20 cellular contexts compared by ENCODE assay signal in the genomic region with DNA sequence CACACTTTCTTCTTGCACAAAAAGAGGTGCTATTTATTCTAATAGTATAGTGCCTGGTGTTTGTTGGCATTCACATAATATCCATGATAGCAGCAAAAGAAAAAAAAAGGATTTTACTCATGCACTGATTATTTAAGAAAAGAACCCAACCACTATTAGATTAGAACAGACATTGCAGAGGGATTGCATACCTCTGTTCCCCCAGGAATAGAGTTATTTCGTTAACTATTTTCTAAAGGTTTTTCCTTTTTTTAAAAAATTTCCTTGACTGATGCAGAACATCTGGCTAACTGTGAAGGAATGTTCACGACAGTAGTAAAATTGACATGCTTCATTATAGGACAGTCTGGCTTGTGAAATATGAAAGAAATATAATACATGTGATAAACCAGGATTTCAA.
"Had no signal": no experiment of that assay in that cellular context is flagged by ENCODE, and none has a peak within 500 bp of the region (broad histone marks: within the 10 kb centered on the region; RNA-seq: fewer than 3 reads in every experiment).

No MANE protein-coding gene starts in this region.

- H3K9me3 ChIP-seq: esophagus squamous epithelium, gastrocnemius medialis, heart right ventricle, left lung, psoas muscle, spleen, thoracic aorta, upper lobe of left lung had no signal

- H3K27ac ChIP-seq: cardiac muscle cell, esophagus squamous epithelium, gastrocnemius medialis, heart right ventricle, left lung, psoas muscle, spleen, thoracic aorta, upper lobe of left lung had no signal

- H3K36me3 ChIP-seq: cardiac muscle cell, esophagus squamous epithelium, gastrocnemius medialis, heart right ventricle, left lung, spleen, thoracic aorta, upper lobe of left lung had no signal

- DNase-seq: activated CD4-positive, alpha-beta T cell treated with anti-CD3 and anti-CD28 coated beads, Interleukin-2, amount 10 ng/mL, durations not matched to agents 7 days and 5 days; activated CD8-positive, alpha-beta T cell treated with anti-CD3 and anti-CD28 coated beads, Interleukin-2, amount 10 ng/mL, durations not matched to agents 7 days and 5 days; activated naive CD4-positive, alpha-beta T cell treated with anti-CD3 and anti-CD28 coated beads, Interleukin-2, amount 10 ng/mL, durations not matched to agents 7 days and 5 days; activated naive CD8-positive, alpha-beta T cell treated with anti-CD3 and anti-CD28 coated beads, Interleukin-2, amount 50 U/mL, for 24 hours; activated T-cell treated with anti-CD3 and anti-CD28 coated beads, Interleukin-2, amount 50 U/mL, for 24 hours; aorta; effector memory CD8-positive, alpha-beta T cell; esophagus squamous epithelium; gastrocnemius medialis; heart right ventricle; left lung; mammary epithelial cell; naive B cell; psoas muscle; right cardiac atrium; spleen; stimulated activated CD4-positive, alpha-beta T cell treated with anti-CD3 and anti-CD28 coated beads, Interleukin-4, amount 100 ng/mL, for 4 hours; upper lobe of left lung had no signal

- H3K4me1 ChIP-seq: esophagus squamous epithelium, gastrocnemius medialis, heart right ventricle, left lung, psoas muscle, spleen, upper lobe of left lung had no signal

- H3K4me3 ChIP-seq: cardiac muscle cell, esophagus squamous epithelium, gastrocnemius medialis, heart right ventricle, left lung, psoas muscle, spleen, thoracic aorta, upper lobe of left lung had no signal

- H3K27me3 ChIP-seq: cardiac muscle cell, esophagus squamous epithelium, gastrocnemius medialis, heart right ventricle, left lung, spleen, upper lobe of left lung had no signal
